In genomic region chr10:29636178-29636577, GRCh38 we compare ENCODE assay signal across 8 cellular contexts. TPM values are rescaled to one million over a fixed set of nuclear protein-coding genes. Genes with fewer than 3 reads are reported as not detected.
DNase-seq lines count a peak whose midpoint lies in the region; ATAC-seq and TF ChIP-seq lines count a peak whose summit lies in the region.

No MANE protein-coding gene starts in this region.

- no peaks in the 10 kb centered on the region for H3K27me3 Mint-ChIP-seq in progenitor cell of endocrine pancreas

- H3K27ac ChIP-seq in epithelial cell of prostate = peak overlapping the region; percentile 96

- H3K27me3 ChIP-seq in NT2/D1 (ENCODE audit: insufficient read depth, insufficient read length) = no peaks in the 10 kb centered on the region

- H3K4me1 Mint-ChIP-seq in progenitor cell of endocrine pancreas (ENCODE audit: low read depth) = peaks cover 31% of the 10 kb centered on the region

- peak overlapping the region; percentile 38 for H3K9ac ChIP-seq in NT2/D1 (ENCODE audit: insufficient read length, low read depth)

- H3K9me3 ChIP-seq in NT2/D1 (ENCODE audit: insufficient read depth, low read length) = no peaks in the 10 kb centered on the region

- no peak for ATAC-seq in GM21528 (IDR thresholded peaks at IDR 0.05; ENCODE audit: low FRiP score, unreplicated experiment)
- no peak for ATAC-seq in GM18505 (IDR thresholded peaks at IDR 0.05; ENCODE audit: unreplicated experiment)

- peaks cover 3% of the 10 kb centered on the region for H3K4me1 ChIP-seq in NT2/D1 (ENCODE audit: insufficient read depth, insufficient read length)

- TF ChIP-seq CTCF in progenitor cell of endocrine pancreas (IDR thresholded peaks at IDR 0.05; ENCODE audit: unreplicated experiment) = no peak

- peak overlapping the region; percentile 75 for H3K4me3 Mint-ChIP-seq in progenitor cell of endocrine pancreas (ENCODE audit: low read depth)

- peaks cover 4% of the 10 kb centered on the region for H3K9me3 Mint-ChIP-seq in progenitor cell of endocrine pancreas (ENCODE audit: low read depth)

- H3K4me3 ChIP-seq in NT2/D1 (ENCODE audit: insufficient read length, low read depth) = no peak overlapping the region

- TF ChIP-seq POLR2A in GM18505 (IDR thresholded peaks at IDR 0.05; ENCODE audit: borderline replicate concordance, extremely low read depth, insufficient read depth, insufficient read length) = no peak

- DNase-seq in Daoy (ENCODE audit: low read depth) (peak; percentile 48), NT2/D1 (ENCODE audit: low read depth, low spot score) (no peak), epithelial cell of prostate (ENCODE audit: low read depth, low spot score) (no peak), progenitor cell of endocrine pancreas (ENCODE audit: low spot score, unreplicated experiment) (no peak), LoVo (ENCODE audit: low spot score) (no peak), medulla oblongata (ENCODE audit: extremely low spot score) (no peak)

- H3K27ac Mint-ChIP-seq in progenitor cell of endocrine pancreas = peak overlapping the region; percentile 95

- peaks cover 17% of the 10 kb centered on the region for H3K36me3 Mint-ChIP-seq in progenitor cell of endocrine pancreas (ENCODE audit: insufficient read depth)

- peaks cover 15% of the 10 kb centered on the region for H3K36me3 ChIP-seq in NT2/D1 (ENCODE audit: insufficient read depth, insufficient read length, low read length)

RNA-seq across cellular contexts. Expression of gene SVIL, which starts 1.4 kb away (rescaled TPM):
- 15.3 and 22.9 TPM in 2 replicates for total RNA-seq in Daoy (2014; rRNA removed; shearing (Covaris generic))
- 88.2 and 98.8 TPM in 2 replicates for total RNA-seq in progenitor cell of endocrine pancreas
